Comparison of ENCODE assay signal across 9 cellular contexts in genomic region chr15:73873889-73874511, GRCh38. TPM values are rescaled to one million over a fixed set of nuclear protein-coding genes. Genes with fewer than 3 reads are reported as not detected.
DNase-seq lines count a peak whose midpoint lies in the region; ATAC-seq lines count a peak whose summit lies in the region.
"Had no signal": no experiment of that assay in that cellular context is flagged by ENCODE, and none has a peak within 500 bp of the region (broad histone marks: within the 10 kb centered on the region; RNA-seq: fewer than 3 reads in every experiment).

No MANE protein-coding gene starts in this region.

- peaks cover 20 to 59% (median 49%) of the 10 kb centered on the region in 5 donors for H3K27me3 Mint-ChIP-seq in naive thymus-derived CD4-positive, alpha-beta T cell

- intact Hi-C loops in naive thymus-derived CD4-positive, alpha-beta T cell (cut with micrococcal nuclease) = loop anchor here (1.0 to 5.0 kb wide), 4 partner anchors 34 to 433 kb away; partner anchors contain the start of gene LOXL1 (in 1 of the 2)

- H3K4me1 ChIP-seq in naive thymus-derived CD4-positive, alpha-beta T cell (ENCODE audit: control insufficient read depth in 2 of 2, insufficient read depth in 2 of 2, low read length in 2 of 2) = no peaks in the 10 kb centered on the region

- POLR2A ChIA-PET in naive thymus-derived CD4-positive, alpha-beta T cell (lab: Charles Lee) = no interaction called here

- peaks cover 0 to 3% (median 0%) of the 10 kb centered on the region in 11 donors for H3K9me3 Mint-ChIP-seq in naive thymus-derived CD4-positive, alpha-beta T cell
- H3K9me3 Mint-ChIP-seq: activated naive CD4-positive, alpha-beta T cell treated with anti-CD3 and anti-CD28 coated beads, Interleukin-2, amount 50 U/mL, for 72 hours had no signal

- CTCF ChIA-PET in naive thymus-derived CD4-positive, alpha-beta T cell (lab: Charles Lee) = interaction anchor here (1.0 to 2.8 kb wide), 4 partner anchors 21 to 56 kb away, joined by 3 to 20 read pairs (median 5); no protein-coding TSS in a partner anchor

- peak; percentile 48 for ATAC-seq in naive thymus-derived CD4-positive, alpha-beta T cell
- ATAC-seq in GM21723 (IDR thresholded peaks at IDR 0.05; ENCODE audit: unreplicated experiment) (no peak), HG03521 (IDR thresholded peaks at IDR 0.05; ENCODE audit: unreplicated experiment) (no peak)
- ATAC-seq: activated naive CD4-positive, alpha-beta T cell treated with anti-CD3 and anti-CD28 coated beads, Interleukin-2, amount 50 U/mL, for 72 hours had no signal

- no peak overlapping the region for H3K27ac ChIP-seq in naive thymus-derived CD4-positive, alpha-beta T cell (ENCODE audit: low read depth, low read length)

- no peak overlapping the region for H3K4me3 ChIP-seq in naive thymus-derived CD4-positive, alpha-beta T cell (ENCODE audit: low read length)

- H3K36me3 Mint-ChIP-seq in naive thymus-derived CD4-positive, alpha-beta T cell = no peaks in the 10 kb centered on the region
- H3K36me3 Mint-ChIP-seq: activated naive CD4-positive, alpha-beta T cell treated with anti-CD3 and anti-CD28 coated beads, Interleukin-2, amount 50 U/mL, for 72 hours had no signal

- no peaks in the 10 kb centered on the region for H3K27me3 ChIP-seq in naive thymus-derived CD4-positive, alpha-beta T cell (ENCODE audit: control insufficient read depth in 2 of 2, insufficient read depth in 2 of 2, low read length in 2 of 2)

- no peak overlapping the region for H3K4me3 Mint-ChIP-seq in naive thymus-derived CD4-positive, alpha-beta T cell

- H3K27ac Mint-ChIP-seq in naive thymus-derived CD4-positive, alpha-beta T cell = no peak overlapping the region
- H3K27ac Mint-ChIP-seq: activated naive CD4-positive, alpha-beta T cell treated with anti-CD3 and anti-CD28 coated beads, Interleukin-2, amount 50 U/mL, for 72 hours had no signal

- peaks cover 0 to 3% (median 0%) of the 10 kb centered on the region in 7 donors for H3K4me1 Mint-ChIP-seq in naive thymus-derived CD4-positive, alpha-beta T cell

- DNase-seq in NCI-H2081 (lab: John Stamatoyannopoulos, UW) = peak; percentile 47 to 51
- no peak for DNase-seq in NCI-H2081 treated with DMSO at 0.1 percent for 48 hours (lab: John Stamatoyannopoulos, UW)
- peak; percentile 56 for DNase-seq in HT1080 (ENCODE audit: low read depth)
- peak; percentile 31 to 37 for DNase-seq in SHP77 (lab: John Stamatoyannopoulos, UW)
- DNase-seq in dermis blood vessel endothelial cell = peak; percentile 73
- DNase-seq in naive thymus-derived CD4-positive, alpha-beta T cell = peak in 7 of 9 donors; percentile 6 to 52 (median 36)

- no peaks in the 10 kb centered on the region for H3K9me3 ChIP-seq in naive thymus-derived CD4-positive, alpha-beta T cell (ENCODE audit: control insufficient read depth in 2 of 3, low read length in 3 of 3)

- H3K36me3 ChIP-seq in naive thymus-derived CD4-positive, alpha-beta T cell (ENCODE audit: control insufficient read depth in 2 of 3, insufficient read depth in 3 of 3, low read length in 3 of 3) = no peaks in the 10 kb centered on the region

RNA-seq across cellular contexts. Expression of gene TBC1D21, which starts 0.6 kb away (rescaled TPM):
- total RNA-seq in HT1080 (2014; rRNA removed; shearing (Covaris generic)) = not detected in 2 replicates
- polyA plus RNA-seq in HT1080 (2015; cell fraction: cytosol; rRNA removed) = not detected in 2 replicates
- polyA plus RNA-seq in HT1080 (2015; cell fraction: nucleus; rRNA removed) = not detected in 2 replicates
- total RNA-seq in dermis blood vessel endothelial cell = not detected in 2 replicates
- total RNA-seq in naive thymus-derived CD4-positive, alpha-beta T cell = not detected
- polyA plus RNA-seq in naive thymus-derived CD4-positive, alpha-beta T cell = not detected
- total RNA-seq: activated naive CD4-positive, alpha-beta T cell treated with anti-CD3 and anti-CD28 coated beads, Interleukin-2, amount 50 U/mL, for 72 hours had no signal

RNA-seq across cellular contexts. Expression of gene LOXL1, which starts 52.3 kb away (rescaled TPM):
- total RNA-seq in HT1080 (2014; rRNA removed; shearing (Covaris generic)) = 51.8 and 67.5 TPM in 2 replicates
- 51.4 and 57.1 TPM in 2 replicates for polyA plus RNA-seq in HT1080 (2015; cell fraction: cytosol; rRNA removed)
- 50.3 and 62.8 TPM in 2 replicates for polyA plus RNA-seq in HT1080 (2015; cell fraction: nucleus; rRNA removed)
- 0.68 and 0.70 TPM in 2 replicates for total RNA-seq in dermis blood vessel endothelial cell
- total RNA-seq in naive thymus-derived CD4-positive, alpha-beta T cell = 1 to 10 TPM in 3 of 5 experiments, under 1 TPM in 2; 0.49 to 2.2 (median 1.0) TPM
- 1 to 10 TPM; 1.3 to 2.3 TPM for polyA plus RNA-seq in naive thymus-derived CD4-positive, alpha-beta T cell

Comparison
In these comparisons a context has a peak if more than half of its experiments do, and no peak if none do; other contexts are left out.
1. RNA of gene LOXL1, which starts 52.3 kb away (total RNA-seq): 51.8 to 67.5 TPM in HT1080; 0.49 to 2.2 TPM in naive thymus-derived CD4-positive, alpha-beta T cell and 0.68 to 0.70 TPM in dermis blood vessel endothelial cell; every median in the first group is over 10 times any median in the second.